ENCODE assay signal across 14 cellular contexts in the genomic region with DNA sequence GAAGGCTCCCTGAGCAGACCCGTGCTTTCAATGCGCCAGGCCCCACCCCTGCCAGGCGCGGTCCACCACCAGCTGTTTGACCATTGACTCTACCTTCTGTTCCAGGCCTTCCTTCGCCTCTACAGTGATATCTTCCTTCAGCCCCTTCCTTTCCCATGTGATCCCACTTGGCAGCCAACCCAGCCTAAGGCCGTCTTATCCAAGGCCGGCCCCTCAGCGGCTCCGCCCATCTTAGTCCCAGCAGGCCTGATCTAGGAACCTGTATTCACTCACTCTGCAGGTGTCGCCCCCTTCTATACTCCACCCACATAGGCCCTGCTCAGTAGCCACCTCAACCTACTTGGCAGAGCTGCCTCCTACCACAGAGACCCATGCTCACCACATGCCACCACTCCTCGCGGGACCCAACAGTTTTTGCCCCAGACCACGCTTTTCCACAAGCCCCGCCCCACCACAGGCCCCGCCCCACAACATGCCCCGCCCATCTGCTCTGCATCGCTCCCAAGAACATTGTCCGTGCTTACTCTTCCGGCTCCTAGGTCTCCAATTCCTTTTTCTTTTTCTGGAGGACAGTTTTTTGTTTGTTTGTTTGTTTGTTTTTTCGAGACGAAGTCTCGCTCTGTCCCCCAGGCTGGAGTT. TPM values are rescaled to one million over a fixed set of nuclear protein-coding genes. Genes with fewer than 3 reads are reported as not detected.
DNase-seq lines count a peak whose midpoint lies in the region; ATAC-seq and TF ChIP-seq lines count a peak whose summit lies in the region.
"Had no signal": no experiment of that assay in that cellular context is flagged by ENCODE, and none has a peak within 500 bp of the region (broad histone marks: within the 10 kb centered on the region; RNA-seq: fewer than 3 reads in every experiment).

No MANE protein-coding gene starts in this region.

- H3K27me3 ChIP-seq in osteoblast (ENCODE audit: insufficient read depth, low read length) (peaks cover 24% of the 10 kb centered on the region), tibial artery (peaks cover 0 to 17% of the 10 kb centered on the region in 2 donors)

- H3K27ac ChIP-seq in osteoblast (ENCODE audit: low read depth, low read length): no peak overlapping the region
- no peak overlapping the region for H3K27ac ChIP-seq in tibial artery

- no peaks in the 10 kb centered on the region for H4K20me1 ChIP-seq in osteoblast (ENCODE audit: insufficient read depth, low read length)

- no peak overlapping the region for H3K4me2 ChIP-seq in osteoblast (ENCODE audit: insufficient read depth, low read length)

- intact Hi-C loops in tibial artery (cut with DNase I; ENCODE audit: low total_unique reads): no loop called here

- H3K79me2 ChIP-seq in osteoblast (ENCODE audit: insufficient read depth, low read length): no peaks in the 10 kb centered on the region

- H2AFZ ChIP-seq in osteoblast (ENCODE audit: low read length): no peak overlapping the region

- H3K36me3 ChIP-seq in osteoblast (ENCODE audit: insufficient read depth, low read length): no peaks in the 10 kb centered on the region
- no peaks in the 10 kb centered on the region for H3K36me3 ChIP-seq in tibial artery

- ATAC-seq in HG03520 (IDR thresholded peaks at IDR 0.05; ENCODE audit: unreplicated experiment): no peak

- POLR2A ChIA-PET in HEK293T (lab: Yijun Ruan, JAX): interaction anchor here (3.0 kb wide), 1 partner anchor 17 kb away, joined by 17 read pairs; a partner anchor contains a TSS

- H3K4me1 ChIP-seq in osteoblast (ENCODE audit: insufficient read depth, low read length): no peaks in the 10 kb centered on the region
- peaks cover 0 to 25% (median 14%) of the 10 kb centered on the region in 4 donors for H3K4me1 ChIP-seq in tibial artery

- TF ChIP-seq CTCF in osteoblast (IDR thresholded peaks at IDR 0.05; ENCODE audit: extremely low read depth, low read depth, low read length) (no peak), tibial artery (IDR thresholded peaks at IDR 0.05) (no peak)

- CTCF ChIA-PET in HEK293T (lab: Yijun Ruan, JAX): interaction anchor here (0.6 kb wide), 1 partner anchor 13 kb away, joined by 3 read pairs; no protein-coding TSS in a partner anchor

- DNase-seq in NCI-H146 (lab: John Stamatoyannopoulos, UW) (peak; percentile 32), NCI-H146 treated with DMSO at 0.1 percent for 48 hours (lab: John Stamatoyannopoulos, UW; ENCODE audit: unreplicated experiment) (no peak), HEK293T (ENCODE audit: extremely low spot score) (peak; percentile 78), ecto neural progenitor cell (ENCODE audit: low spot score) (peak; percentile 60), osteoblast (ENCODE audit: insufficient read length, low spot score, missing footprints) (peak; percentile 72), GM03348 (ENCODE audit: low spot score) (no peak), tibial artery (no peak)
- DNase-seq: activated naive CD8-positive, alpha-beta T cell treated with anti-CD3 and anti-CD28 coated beads, Interleukin-2, amount 10 ng/mL, durations not matched to agents 7 days and 5 days; MV-4-11; stimulated activated CD4-positive, alpha-beta T cell treated with anti-CD3 and anti-CD28 coated beads, Interleukin-4, amount 100 ng/mL, for 24 hours had no signal

- no peak overlapping the region for H3K4me3 ChIP-seq in osteoblast (ENCODE audit: insufficient read depth, low read length)
- H3K4me3 ChIP-seq in tibial artery: no peak overlapping the region

- H3K9me3 ChIP-seq in osteoblast (ENCODE audit: low read depth, low read length): no peaks in the 10 kb centered on the region
- H3K9me3 ChIP-seq in tibial artery: no peaks in the 10 kb centered on the region

TF ChIP-seq in HEK293T, 16 proteins besides CTCF, POLR2A, EP300 and RAD21:
- TF ChIP-seq L3MBTL2 (conservative IDR thresholded peaks at IDR 0.05): peak; percentile 86
- TF ChIP-seq FOXA1 (IDR thresholded peaks at IDR 0.05): no peak
TF ChIP-seq in HEK293T: peak in this region for 1.

RNA-seq across cellular contexts. Expression of a gene that starts 2.9 kb away (rescaled TPM):
- total RNA-seq in osteoblast: 2.1 and 3.6 TPM in 2 replicates
- total RNA-seq: activated naive CD8-positive, alpha-beta T cell treated with anti-CD3 and anti-CD28 coated beads, Interleukin-2, amount 10 ng/mL, durations not matched to agents 7 days and 5 days had no signal

RNA-seq across cellular contexts. Expression of a gene that starts 9.2 kb away (rescaled TPM):
- total RNA-seq in osteoblast: not detected in 2 replicates
- total RNA-seq: activated naive CD8-positive, alpha-beta T cell treated with anti-CD3 and anti-CD28 coated beads, Interleukin-2, amount 10 ng/mL, durations not matched to agents 7 days and 5 days; glomerular endothelial cell; lower leg skin had no signal

RNA-seq across cellular contexts. Expression of a gene that starts 15.0 kb away (rescaled TPM):
- total RNA-seq in osteoblast: under 0.01 TPM in 1 of 2 replicates, not detected in the other

RNA-seq across cellular contexts. Expression of a gene that starts 17.8 kb away (rescaled TPM):
- not detected in 2 replicates for total RNA-seq in osteoblast
- total RNA-seq: activated naive CD8-positive, alpha-beta T cell treated with anti-CD3 and anti-CD28 coated beads, Interleukin-2, amount 10 ng/mL, durations not matched to agents 7 days and 5 days; glomerular endothelial cell; lower leg skin; pulmonary artery endothelial cell had no signal

RNA-seq across cellular contexts. Expression of a gene that starts 18.0 kb away (rescaled TPM):
- total RNA-seq in osteoblast: 0.36 and 0.59 TPM in 2 replicates

Comparison
In these comparisons a context has a peak if more than half of its experiments do, and no peak if none do; other contexts are left out.
1. DNase-seq: peak in NCI-H146 (single experiment), HEK293T (single experiment), ecto neural progenitor cell (single experiment) and osteoblast (single experiment); none in NCI-H146 treated with DMSO at 0.1 percent for 48 hours (single experiment), GM03348 (single experiment) and tibial artery (0 of 2).